Comparison of ENCODE assay signal across 9 cellular contexts in genomic region chr5:36723921-36724320, GRCh38.
DNase-seq lines count a peak whose midpoint lies in the region; ATAC-seq, FAIRE-seq and TF ChIP-seq lines count a peak whose summit lies in the region.
"Had no signal": no experiment of that assay in that cellular context is flagged by ENCODE, and none has a peak within 500 bp of the region (broad histone marks: within the 10 kb centered on the region; RNA-seq: fewer than 3 reads in every experiment).

No MANE protein-coding gene starts in this region.

- peak overlapping the region; percentile 89 for H3K9ac ChIP-seq in GM12878 (ENCODE audit: control insufficient read depth, insufficient read depth, low read length)
- no peak overlapping the region for H3K9ac ChIP-seq in H9 (ENCODE audit: extremely low read depth, insufficient read length, low read length)

- H3K79me2 ChIP-seq in GM12878 (ENCODE audit: control insufficient read depth, insufficient read depth, low read length) (peaks cover 42% of the 10 kb centered on the region), H9 (ENCODE audit: insufficient read depth, low read length) (no peaks in the 10 kb centered on the region)

- peak overlapping the region; percentile 75 for H3K4me2 ChIP-seq in GM12878 (ENCODE audit: control insufficient read depth, insufficient read depth)
- H3K4me2 ChIP-seq in H9 (ENCODE audit: insufficient read depth, insufficient read length, low read length), result no peak overlapping the region

- no peaks in the 10 kb centered on the region; the same call in 1 of the 2 replicates for H3K27me3 Mint-ChIP-seq in H9 (ENCODE audit: low read depth)

- 2% methylated on average over 3 of the region's 3 CpGs for WGBS in GM12878 (ENCODE audit: insufficient coverage, insufficient replicate concordance, low lambda C conversion rate, missing lambda C conversion rate)
- no CpG with 5 or more reads among the region's 3 CpGs for WGBS in H9 (ENCODE audit: extremely low coverage, insufficient read length, low lambda C conversion rate)

- no peak overlapping the region for H2BK12ac ChIP-seq in H9 (ENCODE audit: insufficient read length, low read depth, low read length)

- peak overlapping the region; percentile 96 for H3K27ac ChIP-seq in GM12878 (ENCODE audit: control insufficient read depth, insufficient read depth)
- H3K27ac ChIP-seq in H9 (ENCODE audit: insufficient read length, low read depth, low read length), result no peak overlapping the region
- H3K27ac ChIP-seq: VCaP had no signal

- no peak overlapping the region for H3K4me3 Mint-ChIP-seq in H9

- peak; percentile 28 to 54; a peak in 1 of 4 replicates for TF ChIP-seq EP300 in GM12878 (IDR thresholded peaks at IDR 0.05; ENCODE audit: borderline replicate concordance in 1 of 2, control insufficient read depth in 1 of 2, low read depth in 2 of 2, low read length in 2 of 2)

- H3K4me1 ChIP-seq in GM12878 (ENCODE audit: control insufficient read depth, insufficient read depth, low read length) (peaks cover 53% of the 10 kb centered on the region), H9 (ENCODE audit: insufficient read depth, low read length) (no peaks in the 10 kb centered on the region; the same call in 1 of the 2 replicates)

- H4K5ac ChIP-seq in H9 (ENCODE audit: insufficient read length, low read depth, low read length), result no peak overlapping the region

- no peak overlapping the region for H3K4ac ChIP-seq in H9 (ENCODE audit: low read depth, low read length)

- H4K8ac ChIP-seq in H9 (replicated peaks; ENCODE audit: insufficient read length, low read depth, low read length), result no peak overlapping the region

- POLR2A ChIA-PET in GM12878 (lab: Charles Lee), result interaction anchor here (0.7 to 4.0 kb wide), 10 partner anchors 8 to 647 kb away, joined by 3 to 33 read pairs (median 5); partner anchors contain the start of genes NIPBL and NUP155

- no peaks in the 10 kb centered on the region for H4K20me1 ChIP-seq in GM12878 (ENCODE audit: control insufficient read depth, insufficient read depth)
- H4K20me1 ChIP-seq in H9 (ENCODE audit: control insufficient read depth, insufficient read depth, insufficient read length), result no peaks in the 10 kb centered on the region

- FAIRE-seq in GM12878 (lab: Jason Lieb, UNC) (peak; percentile 71), urothelium cell line (lab: Jason Lieb, UNC) (no peak)

- no peak overlapping the region for H4K91ac ChIP-seq in H9 (ENCODE audit: insufficient read length, low read depth, low read length)

- no TSS peak for BruUV-seq in GM12878 (replicated peaks; lab: Mats Ljungman, UMichigan)

- peak; percentile 74 for DNase-seq in GM06990 (ENCODE audit: extremely low read depth, insufficient read length)
- peak; percentile 77 for DNase-seq in GM12878 (ENCODE audit: low read depth, low spot score)
- DNase-seq in NCI-H82 (lab: John Stamatoyannopoulos, UW), result no peak
- DNase-seq in foreskin melanocyte, result no peak
- DNase-seq in urothelium cell line (ENCODE audit: low spot score), result no peak
- no peak for DNase-seq in H9

- H3K18ac ChIP-seq in H9 (ENCODE audit: insufficient read length, low read depth, low read length), result no peak overlapping the region

- SMC1A ChIA-PET in GM12878 (lab: Charles Lee; ENCODE audit: uncharacterized antibody, unreplicated experiment), result interaction anchor here (1.0 to 9.4 kb wide), 13 partner anchors 11 to 222 kb away, joined by 3 to 176 read pairs (median 10); partner anchors contain the start of gene NIPBL

- RAD21 ChIA-PET in GM12878 (lab: Charles Lee; ENCODE audit: unreplicated experiment), result interaction anchor here (0.8 to 7.4 kb wide), 10 partner anchors 14 to 281 kb away, joined by 4 to 65 read pairs (median 8); no protein-coding TSS in a partner anchor

- in situ Hi-C loops in GM12878 (cut with MboI), result no loop called here

- H3K36me3 ChIP-seq in GM06990 (ENCODE audit: control insufficient read depth, insufficient read depth, low read length), result no peaks in the 10 kb centered on the region; the same call in 1 of the 2 replicates
- H3K36me3 ChIP-seq in GM12878 (ENCODE audit: control insufficient read depth in 2 of 2, insufficient read depth in 2 of 2, low read length in 1 of 2), result no peaks in the 10 kb centered on the region

- H2BK20ac ChIP-seq in H9 (ENCODE audit: low read depth, low read length, poor library complexity, severe bottlenecking), result no peak overlapping the region

- H3K36me3 Mint-ChIP-seq in H9 (ENCODE audit: insufficient read depth in 1 of 3, low read depth in 3 of 3), result no peaks in the 10 kb centered on the region

- peak; percentile 30 for ATAC-seq in GM19328 (IDR thresholded peaks at IDR 0.05; ENCODE audit: unreplicated experiment)
- ATAC-seq in HG03135 (IDR thresholded peaks at IDR 0.05; ENCODE audit: unreplicated experiment), result peak; percentile 41
- ATAC-seq in GM12878, result peak; percentile 68

- H3K23me2 ChIP-seq in H9 (ENCODE audit: insufficient read length, low read depth, low read length, poor library complexity, severe bottlenecking), result no peaks in the 10 kb centered on the region

- no peak overlapping the region for H2BK15ac ChIP-seq in H9 (ENCODE audit: low read depth, low read length)

- peak; percentile 79 for TF ChIP-seq POLR2A in GM12878 (IDR thresholded peaks at IDR 0.05; ENCODE audit: low read depth, low read length)

- no peak for TF ChIP-seq RAD21 in GM12878 (IDR thresholded peaks at IDR 0.05; ENCODE audit: insufficient read depth, low read depth, low read length)

- H3K27me3 ChIP-seq in GM06990 (replicated peaks; ENCODE audit: control insufficient read depth, insufficient read depth, low read length) (no peaks in the 10 kb centered on the region), GM12878 (replicated peaks in 1 of 2; ENCODE audit: control insufficient read depth in 2 of 2, insufficient read depth in 2 of 2, low read length in 1 of 2) (no peaks in the 10 kb centered on the region), H9 (ENCODE audit: insufficient read depth, low read length) (no peaks in the 10 kb centered on the region)

- no peak overlapping the region for H3K23ac ChIP-seq in H9 (ENCODE audit: insufficient read length, low read depth, low read length)

- no peaks in the 10 kb centered on the region for H3K9me3 Mint-ChIP-seq in H9

- no peak overlapping the region for H2BK5ac ChIP-seq in H9 (ENCODE audit: insufficient read length, low read length)

- no peaks in the 10 kb centered on the region for H3K79me1 ChIP-seq in H9 (ENCODE audit: insufficient read depth, low read depth, low read length, poor library complexity, severe bottlenecking)

- H3K27ac Mint-ChIP-seq in H9, result no peak overlapping the region

- peaks cover 6 to 11% of the 10 kb centered on the region in 2 experiments; a peak in 3 of 4 replicates for H3K4me1 Mint-ChIP-seq in H9

- TF ChIP-seq CTCF in GM06990 (IDR thresholded peaks at IDR 0.05; ENCODE audit: insufficient read depth, low read length, poor library complexity, severe bottlenecking), result no peak
- TF ChIP-seq CTCF in GM12878 (IDR thresholded peaks at IDR 0.05 in 2 of 3, conservative IDR thresholded peaks at IDR 0.05 in 1 of 3; ENCODE audit: control insufficient read depth in 2 of 3, extremely low read depth in 1 of 3, insufficient read depth in 1 of 3, low read depth in 3 of 3, low read length in 3 of 3), result no peak
- TF ChIP-seq CTCF in H9 (conservative IDR thresholded peaks at IDR 0.05), result no peak

- CTCF ChIA-PET in GM12878 (lab: Yijun Ruan, JAX), result interaction anchor here (1.8 to 8.4 kb wide), 9 partner anchors 14 to 283 kb away, joined by 4 to 202 read pairs (median 13); no protein-coding TSS in a partner anchor

- H3K9me3 ChIP-seq in GM12878 (replicated peaks; ENCODE audit: control insufficient read depth, insufficient read depth, low read length) (no peaks in the 10 kb centered on the region), H9 (ENCODE audit: control insufficient read depth, low read depth, low read length) (no peaks in the 10 kb centered on the region)

- H2AFZ ChIP-seq in GM12878 (ENCODE audit: control insufficient read depth, low read depth, low read length) (peak overlapping the region; percentile 26), H9 (ENCODE audit: low read length) (no peak overlapping the region)

- H3T11ph ChIP-seq in H9 (ENCODE audit: low read length), result no peak overlapping the region

- no peak overlapping the region for H2AK5ac ChIP-seq in H9 (ENCODE audit: insufficient read length, low read length)

- no peak overlapping the region for H3K56ac ChIP-seq in H9 (ENCODE audit: insufficient read length, low read depth, low read length)

- intact Hi-C loops in GM12878 (cut with micrococcal nuclease; ENCODE audit: unreplicated experiment), result loop anchor here (2.0 to 10.0 kb wide), 3 partner anchors 33 to 481 kb away; partner anchors contain the start of gene NIPBL

- no peak overlapping the region for H2BK120ac ChIP-seq in H9 (ENCODE audit: low read depth, low read length, poor library complexity, severe bottlenecking)

- peak overlapping the region; percentile 62 for H3K4me3 ChIP-seq in GM06990 (replicated peaks; ENCODE audit: low read depth, low read length)
- peak overlapping the region; percentile 60 for H3K4me3 ChIP-seq in GM12878

- H3K14ac ChIP-seq in H9 (ENCODE audit: insufficient read depth, low read length), result no peak overlapping the region

TF ChIP-seq in GM12878, 131 proteins besides CTCF, POLR2A, EP300 and RAD21 (continues in another document):
- TF ChIP-seq, protein P1, sequence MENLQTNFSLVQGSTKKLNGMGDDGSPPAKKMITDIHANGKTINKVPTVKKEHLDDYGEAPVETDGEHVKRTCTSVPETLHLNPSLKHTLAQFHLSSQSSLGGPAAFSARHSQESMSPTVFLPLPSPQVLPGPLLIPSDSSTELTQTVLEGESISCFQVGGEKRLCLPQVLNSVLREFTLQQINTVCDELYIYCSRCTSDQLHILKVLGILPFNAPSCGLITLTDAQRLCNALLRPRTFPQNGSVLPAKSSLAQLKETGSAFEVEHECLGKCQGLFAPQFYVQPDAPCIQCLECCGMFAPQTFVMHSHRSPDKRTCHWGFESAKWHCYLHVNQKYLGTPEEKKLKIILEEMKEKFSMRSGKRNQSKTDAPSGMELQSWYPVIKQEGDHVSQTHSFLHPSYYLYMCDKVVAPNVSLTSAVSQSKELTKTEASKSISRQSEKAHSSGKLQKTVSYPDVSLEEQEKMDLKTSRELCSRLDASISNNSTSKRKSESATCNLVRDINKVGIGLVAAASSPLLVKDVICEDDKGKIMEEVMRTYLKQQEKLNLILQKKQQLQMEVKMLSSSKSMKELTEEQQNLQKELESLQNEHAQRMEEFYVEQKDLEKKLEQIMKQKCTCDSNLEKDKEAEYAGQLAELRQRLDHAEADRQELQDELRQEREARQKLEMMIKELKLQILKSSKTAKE (IDR thresholded peaks at IDR 0.05; ENCODE audit: low read depth, poor library complexity, severe bottlenecking), result peak; percentile 19
- TF ChIP-seq YBX1 (IDR thresholded peaks at IDR 0.05) (no peak), MYC (IDR thresholded peaks at IDR 0.05; ENCODE audit: insufficient read depth, insufficient read length, insufficient replicate concordance, low read length, severe bottlenecking) (no peak), IKZF2 (IDR thresholded peaks at IDR 0.05) (peak in 1 of 2 experiments; percentile 64; a peak in 2 of 4 replicates), LARP7 (IDR thresholded peaks at IDR 0.05) (0 out of 2 replicates have a peak, but pooled peaks have one; percentile 36), ZNF207 (IDR thresholded peaks at IDR 0.05; ENCODE audit: borderline replicate concordance) (no peak)

Comparison
In these comparisons a context has a peak if more than half of its experiments do, and no peak if none do; other contexts are left out.
1. DNase-seq: peak in GM06990 (single experiment) and GM12878 (single experiment); none in NCI-H82 (single experiment), foreskin melanocyte (single experiment), urothelium cell line (single experiment) and H9 (single experiment).
2. Peak in every context shown above with its lines, with median percentiles within 50 percentile points of each other: ATAC-seq.